Comparison of ENCODE assay signal across 33 cellular contexts in genomic region chr2:219025637-219026585, GRCh38. TPM values are rescaled to one million over a fixed set of nuclear protein-coding genes. Genes with fewer than 3 reads are reported as not detected.
A peak's percentile ranks its signal among the peaks of the same experiment; 100 is the strongest.
DNase-seq lines count a peak whose midpoint lies in the region; ATAC-seq, FAIRE-seq and TF ChIP-seq lines count a peak whose summit lies in the region.
"Had no signal": no experiment of that assay in that cellular context is flagged by ENCODE, and none has a peak within 500 bp of the region (broad histone marks: within the 10 kb centered on the region; RNA-seq: fewer than 3 reads in every experiment).

No MANE protein-coding gene starts in this region.

- H2BK5ac ChIP-seq in neuronal stem cell (ENCODE audit: low read length): peak overlapping the region; percentile 35

- H4K8ac ChIP-seq in neuronal stem cell (ENCODE audit: low read depth, low read length): no peak overlapping the region

- H3K4me3 ChIP-seq in neuronal stem cell (ENCODE audit: low read length in 2 of 2): no peak overlapping the region
- H3K4me3 ChIP-seq: GM23338, heart left ventricle, MG63, right atrium auricular region, testis had no signal

- no peak overlapping the region for H3K4me2 ChIP-seq in neuronal stem cell (ENCODE audit: insufficient read depth, low read length, poor library complexity, severe bottlenecking)
- H3K4me2 ChIP-seq: GM23338 had no signal

- H4K91ac ChIP-seq in neuronal stem cell (ENCODE audit: low read depth, low read length, poor library complexity): no peak overlapping the region

- no peak overlapping the region for H2AFZ ChIP-seq in neuronal stem cell (ENCODE audit: low read length)
- H2AFZ ChIP-seq: GM23338 had no signal

- H2BK120ac ChIP-seq in neuronal stem cell (ENCODE audit: low read depth, low read length): no peak overlapping the region

- H3K27me3 Mint-ChIP-seq in Calu3 (ENCODE audit: unreplicated experiment): no peaks in the 10 kb centered on the region

- no peak overlapping the region for H3K14ac ChIP-seq in neuronal stem cell (ENCODE audit: low read length)

- H3K9me3 Mint-ChIP-seq in Calu3 (ENCODE audit: low read depth, unreplicated experiment): no peaks in the 10 kb centered on the region
- H3K9me3 Mint-ChIP-seq: activated naive CD8-positive, alpha-beta T cell treated with anti-CD3 and anti-CD28 coated beads, Interleukin-2, amount 10 ng/mL, durations not matched to agents 7 days and 5 days; brain; CD4-positive, CD25-positive, alpha-beta regulatory T cell; GM23338; HFFc6; T-helper 2 cell treated with Interferon-gamma antibody and Interleukin-4, amounts not matched to agents 5 μg/mL and 100 μg/mL, for 36 hours had no signal

- H3K9me3 ChIP-seq in neuronal stem cell (replicated peaks in 1 of 2; ENCODE audit: control insufficient read depth in 2 of 2, insufficient read depth in 1 of 2, low read depth in 1 of 2, low read length in 2 of 2): no peaks in the 10 kb centered on the region
- H3K9me3 ChIP-seq: heart left ventricle, MG63, right atrium auricular region, testis had no signal

- H2BK15ac ChIP-seq in neuronal stem cell (ENCODE audit: low read length): peak overlapping the region; percentile 13

- H3K4me3 Mint-ChIP-seq in Calu3 (ENCODE audit: low read depth, unreplicated experiment): no peak overlapping the region
- H3K4me3 Mint-ChIP-seq: activated naive CD8-positive, alpha-beta T cell treated with anti-CD3 and anti-CD28 coated beads, Interleukin-2, amount 10 ng/mL, durations not matched to agents 7 days and 5 days; brain; CD4-positive, CD25-positive, alpha-beta regulatory T cell; GM23338; HFFc6; T-helper 2 cell treated with Interferon-gamma antibody and Interleukin-4, amounts not matched to agents 5 μg/mL and 100 μg/mL, for 36 hours had no signal

- no peak overlapping the region for H3K9ac ChIP-seq in neuronal stem cell (ENCODE audit: low read depth, low read length, poor library complexity)

- no peak for TF ChIP-seq CTCF in Calu3 (IDR thresholded peaks at IDR 0.05; ENCODE audit: unreplicated experiment)

- WGBS in neuronal stem cell (ENCODE audit: extremely low coverage in 2 of 2, insufficient read length in 2 of 2, insufficient replicate concordance in 1 of 2), 2 donors: no CpG with 5 or more reads among the region's 18 CpGs

- no peaks in the 10 kb centered on the region for H3K36me3 ChIP-seq in neuronal stem cell (replicated peaks in 1 of 2; ENCODE audit: control insufficient read depth in 2 of 2, insufficient read depth in 2 of 2, low read length in 2 of 2)
- H3K36me3 ChIP-seq: heart left ventricle, MG63, right atrium auricular region had no signal

- H3K27ac ChIP-seq in neuronal stem cell (replicated peaks; ENCODE audit: low read length): no peak overlapping the region
- H3K27ac ChIP-seq in temporal lobe (ENCODE audit: low read depth, low read length): peak overlapping the region; percentile 100
- H3K27ac ChIP-seq: heart left ventricle, right atrium auricular region, testis had no signal

- peak overlapping the region; percentile 61 for H3K18ac ChIP-seq in neuronal stem cell (ENCODE audit: low read length)

- H3K23ac ChIP-seq in neuronal stem cell (ENCODE audit: low read depth, low read length, poor library complexity): peak overlapping the region; percentile 20

- H3K4me1 Mint-ChIP-seq in Calu3 (ENCODE audit: low read depth, unreplicated experiment): no peaks in the 10 kb centered on the region
- H3K4me1 Mint-ChIP-seq: activated naive CD8-positive, alpha-beta T cell treated with anti-CD3 and anti-CD28 coated beads, Interleukin-2, amount 10 ng/mL, durations not matched to agents 7 days and 5 days had no signal

- FAIRE-seq in frontal cortex (lab: Jason Lieb, UNC): peak; percentile 96
- FAIRE-seq: urothelium cell line had no signal

- H3K27me3 ChIP-seq in neuronal stem cell (ENCODE audit: control insufficient read depth in 3 of 3, insufficient read depth in 3 of 3, low read depth in 1 of 3, low read length in 3 of 3): peaks cover 0 to 61% (median 0%) of the 10 kb centered on the region in 3 experiments
- H3K27me3 ChIP-seq: MG63, testis had no signal

- no peak overlapping the region for H3K4ac ChIP-seq in neuronal stem cell (ENCODE audit: low read length)

- CTCF ChIA-PET in Calu3 (lab: Charles Lee): interaction anchor here (0.8 to 1.6 kb wide), 3 partner anchors 33 to 94 kb away, joined by 3 read pairs; no protein-coding TSS in a partner anchor

- no peak overlapping the region for H3K27ac Mint-ChIP-seq in Calu3 (ENCODE audit: unreplicated experiment)
- H3K27ac Mint-ChIP-seq: activated naive CD8-positive, alpha-beta T cell treated with anti-CD3 and anti-CD28 coated beads, Interleukin-2, amount 10 ng/mL, durations not matched to agents 7 days and 5 days; brain; CD4-positive, CD25-positive, alpha-beta regulatory T cell; GM23338; HFFc6; T-helper 2 cell treated with Interferon-gamma antibody and Interleukin-4, amounts not matched to agents 5 μg/mL and 100 μg/mL, for 36 hours had no signal

- peak overlapping the region; percentile 63 for H2AK5ac ChIP-seq in neuronal stem cell (ENCODE audit: low read depth, low read length)

- H3K36me3 Mint-ChIP-seq in Calu3 (ENCODE audit: insufficient read depth, unreplicated experiment): no peaks in the 10 kb centered on the region
- H3K36me3 Mint-ChIP-seq: activated naive CD8-positive, alpha-beta T cell treated with anti-CD3 and anti-CD28 coated beads, Interleukin-2, amount 10 ng/mL, durations not matched to agents 7 days and 5 days; brain; CD4-positive, CD25-positive, alpha-beta regulatory T cell had no signal

- no peaks in the 10 kb centered on the region for H3K79me1 ChIP-seq in neuronal stem cell (ENCODE audit: low read depth, low read length)

- no TSS peak for BruUV-seq in Calu3 (replicated peaks; lab: Mats Ljungman, UMichigan)

- no peak overlapping the region for H2BK12ac ChIP-seq in neuronal stem cell (ENCODE audit: low read length)

- intact Hi-C loops in Calu3 (cut with micrococcal nuclease; ENCODE audit: unreplicated experiment): no loop called here

- no peak for ATAC-seq in HG02973 (IDR thresholded peaks at IDR 0.05; ENCODE audit: unreplicated experiment)
- ATAC-seq: GM23338, heart left ventricle, left lobe of liver had no signal

- DNase-seq in amygdala (lab: John Stamatoyannopoulos, UW) (peak in 49 of 56 donors; percentile 23 to 90 (median 66)), frontal cortex (ENCODE audit: low spot score in 2 of 2) (peak in 1 of 2 donors; percentile 59), neuronal stem cell (ENCODE audit: low spot score) (no peak), Calu3 (no peak), NCI-H748 treated with DMSO at 0.1 percent for 48 hours (lab: John Stamatoyannopoulos, UW) (no peak)
- DNase-seq: activated gamma-delta T cell; activated naive CD8-positive, alpha-beta T cell treated with anti-CD3 and anti-CD28 coated beads, Interleukin-2, amount 10 ng/mL, durations not matched to agents 7 days and 5 days; activated T-cell treated with anti-CD3 and anti-CD28 coated beads, Interleukin-2, amount 50 U/mL, for 1 hour; CD4-positive, CD25-positive, alpha-beta regulatory T cell; heart left ventricle; HFFc6; KG1; mesendoderm; MG63; NCI-H1417 treated with DMSO at 0.1 percent for 48 hours; NCI-H2081 treated with DMSO at 0.1 percent for 48 hours; NCI-H226; OCI-M1; stimulated activated CD4-positive, alpha-beta T cell treated with anti-CD3 and anti-CD28 coated beads, Interleukin-2, amount 100 ng/mL, for 48 hours; testis had no signal

- H3K4me1 ChIP-seq in neuronal stem cell (ENCODE audit: control insufficient read depth in 2 of 2, insufficient read depth in 1 of 2, low read depth in 1 of 2, low read length in 2 of 2): peaks cover 6 to 17% of the 10 kb centered on the region in 2 donors
- H3K4me1 ChIP-seq: heart left ventricle, right atrium auricular region, testis had no signal

RNA-seq across cellular contexts. Expression of gene CFAP65, which starts 15.4 kb away (rescaled TPM):
- 0.82 TPM for total RNA-seq in frontal cortex
- 0.26 TPM for polyA plus RNA-seq in neuronal stem cell (2013, experiment 1 of 2)
- 0.26 TPM for polyA plus RNA-seq in neuronal stem cell (2013, experiment 2 of 2)
- total RNA-seq in temporal lobe: 0.74 TPM
- 0.68 and 1.3 TPM in 2 replicates for total RNA-seq in Calu3 (2022)
- total RNA-seq: activated CD8-positive, alpha-beta memory T cell treated with anti-CD3 and anti-CD28 coated beads for 36 hours; activated naive CD8-positive, alpha-beta T cell treated with anti-CD3 and anti-CD28 coated beads, Interleukin-2, amount 10 ng/mL, durations not matched to agents 7 days and 5 days; CD4-positive, CD25-positive, alpha-beta regulatory T cell; HFFc6; right atrium auricular region; Right ventricle myocardium superior had no signal
- polyA plus RNA-seq: CD4-positive, CD25-positive, alpha-beta regulatory T cell; heart left ventricle had no signal

RNA-seq across cellular contexts. Expression of gene CRYBA2, which starts 32.7 kb away (rescaled TPM):
- total RNA-seq in frontal cortex (not detected), temporal lobe (not detected), Calu3 (2022) (not detected in 2 replicates)
- polyA plus RNA-seq in neuronal stem cell (2013, experiment 1 of 2): not detected
- not detected for polyA plus RNA-seq in neuronal stem cell (2013, experiment 2 of 2)
- total RNA-seq: activated CD8-positive, alpha-beta memory T cell treated with anti-CD3 and anti-CD28 coated beads for 36 hours; activated naive CD8-positive, alpha-beta T cell treated with anti-CD3 and anti-CD28 coated beads, Interleukin-2, amount 10 ng/mL, durations not matched to agents 7 days and 5 days; CD4-positive, CD25-positive, alpha-beta regulatory T cell; cerebellum; GM23338; heart left ventricle; HFFc6; left lobe of liver; omental fat pad; right atrium auricular region; Right ventricle myocardium superior had no signal
- polyA plus RNA-seq: CD4-positive, CD25-positive, alpha-beta regulatory T cell; GM23338; heart left ventricle had no signal

RNA-seq across cellular contexts. Expression of gene IHH, which starts 34.8 kb away (rescaled TPM):
- 0.41 TPM for total RNA-seq in frontal cortex
- polyA plus RNA-seq in neuronal stem cell (2013, experiment 1 of 2): not detected
- not detected for polyA plus RNA-seq in neuronal stem cell (2013, experiment 2 of 2)
- total RNA-seq in temporal lobe: 0.25 TPM
- total RNA-seq in Calu3 (2022): 9.0 and 15.8 TPM in 2 replicates
- total RNA-seq: activated CD8-positive, alpha-beta memory T cell treated with anti-CD3 and anti-CD28 coated beads for 36 hours; activated naive CD8-positive, alpha-beta T cell treated with anti-CD3 and anti-CD28 coated beads, Interleukin-2, amount 10 ng/mL, durations not matched to agents 7 days and 5 days; CD4-positive, CD25-positive, alpha-beta regulatory T cell; cerebellum; Daoy; GM23338; heart left ventricle; HFFc6; right atrium auricular region; Right ventricle myocardium superior had no signal
- polyA plus RNA-seq: CD4-positive, CD25-positive, alpha-beta regulatory T cell; GM23338; heart left ventricle had no signal

RNA-seq across cellular contexts. Expression of gene FEV, which starts 40.9 kb away (rescaled TPM):
- total RNA-seq in frontal cortex: not detected
- polyA plus RNA-seq in neuronal stem cell (2013, experiment 1 of 2): not detected
- polyA plus RNA-seq in neuronal stem cell (2013, experiment 2 of 2): not detected
- total RNA-seq in temporal lobe: not detected
- not detected in 2 replicates for total RNA-seq in Calu3 (2022)
- total RNA-seq: activated CD8-positive, alpha-beta memory T cell treated with anti-CD3 and anti-CD28 coated beads for 36 hours; activated naive CD8-positive, alpha-beta T cell treated with anti-CD3 and anti-CD28 coated beads, Interleukin-2, amount 10 ng/mL, durations not matched to agents 7 days and 5 days; CD4-positive, CD25-positive, alpha-beta regulatory T cell; cerebellum; GM23338; heart left ventricle; HFFc6; left lobe of liver; omental fat pad; right atrium auricular region; Right ventricle myocardium superior; testis had no signal
- polyA plus RNA-seq: CD4-positive, CD25-positive, alpha-beta regulatory T cell; GM23338; heart left ventricle had no signal

Comparison
In these comparisons a context has a peak if more than half of its experiments do, and no peak if none do; other contexts are left out.
1. DNase-seq: peak in amygdala (49 of 56); none in neuronal stem cell (single experiment), Calu3 (single experiment) and NCI-H748 treated with DMSO at 0.1 percent for 48 hours (single experiment).